ENCODE assay signal across 1 cellular context in the genomic region with DNA sequence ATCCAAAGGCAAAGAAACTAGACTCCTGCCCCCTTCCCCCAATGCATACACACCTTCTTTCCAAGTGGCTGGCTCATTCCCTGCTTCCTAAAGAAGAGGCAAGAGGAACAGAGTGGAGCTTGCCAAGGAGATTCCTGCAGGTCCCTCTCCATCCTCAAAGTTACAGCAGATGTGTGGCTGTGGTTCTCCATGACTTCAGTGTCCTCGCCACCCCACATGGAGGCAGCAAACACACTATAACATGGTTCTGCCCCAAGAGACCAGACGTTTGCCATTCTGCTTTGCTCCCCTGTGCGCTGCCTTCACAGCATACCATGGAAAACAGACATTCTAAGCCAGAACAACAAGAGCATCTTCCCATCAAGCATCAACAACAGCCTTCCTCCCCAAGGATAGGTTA.
TF ChIP-seq lines count a peak whose summit lies in the region.

No MANE protein-coding gene starts in this region.

TF ChIP-seq in GM12878, 131 proteins besides CTCF, POLR2A, EP300 and RAD21 (continued from another document):
- TF ChIP-seq, protein P1, sequence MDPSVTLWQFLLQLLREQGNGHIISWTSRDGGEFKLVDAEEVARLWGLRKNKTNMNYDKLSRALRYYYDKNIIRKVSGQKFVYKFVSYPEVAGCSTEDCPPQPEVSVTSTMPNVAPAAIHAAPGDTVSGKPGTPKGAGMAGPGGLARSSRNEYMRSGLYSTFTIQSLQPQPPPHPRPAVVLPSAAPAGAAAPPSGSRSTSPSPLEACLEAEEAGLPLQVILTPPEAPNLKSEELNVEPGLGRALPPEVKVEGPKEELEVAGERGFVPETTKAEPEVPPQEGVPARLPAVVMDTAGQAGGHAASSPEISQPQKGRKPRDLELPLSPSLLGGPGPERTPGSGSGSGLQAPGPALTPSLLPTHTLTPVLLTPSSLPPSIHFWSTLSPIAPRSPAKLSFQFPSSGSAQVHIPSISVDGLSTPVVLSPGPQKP (IDR thresholded peaks at IDR 0.05; ENCODE audit: low read depth, low read length), result no peak
- TF ChIP-seq WRNIP1 (IDR thresholded peaks at IDR 0.05; ENCODE audit: borderline replicate concordance, low read depth, low read length), result no peak
TF ChIP-seq in GM12878: peak in this region for 0.
